In genomic region chr15:33430564-33430963, GRCh38 we compare ENCODE assay signal across 20 cellular contexts.
DNase-seq lines count a peak whose midpoint lies in the region; ATAC-seq, FAIRE-seq and TF ChIP-seq lines count a peak whose summit lies in the region.
"Had no signal": no experiment of that assay in that cellular context is flagged by ENCODE, and none has a peak within 500 bp of the region (broad histone marks: within the 10 kb centered on the region; RNA-seq: fewer than 3 reads in every experiment).

No MANE protein-coding gene starts in this region.

- peak overlapping the region; percentile 76 for H2BK5ac ChIP-seq in mesendoderm (ENCODE audit: low read length)

- H2BK120ac ChIP-seq in mesendoderm (ENCODE audit: low read depth, low read length), result no peak overlapping the region

- no peak for TF ChIP-seq POLR2A in K562 (conservative IDR thresholded peaks at IDR 0.05)
- TF ChIP-seq POLR2A in erythroblast (IDR thresholded peaks at IDR 0.05; ENCODE audit: low read length), result no peak

- H3K79me2 ChIP-seq in K562 (ENCODE audit: control insufficient read depth, insufficient read depth, low read length) (no peaks in the 10 kb centered on the region), mesendoderm (ENCODE audit: control insufficient read depth, insufficient read depth, low read length) (no peaks in the 10 kb centered on the region)

- no peak overlapping the region for H3K4ac ChIP-seq in mesendoderm (ENCODE audit: low read depth, low read length)

- DNase-seq in K562 (ENCODE audit: extremely low read depth in 1 of 4, low spot score in 3 of 4), result no peak
- DNase-seq in erythroblast (lab: John Stamatoyannopoulos, UW), result peak; percentile 37 to 39
- DNase-seq in mesendoderm, result peak; percentile 82
- no peak for DNase-seq in activated T-cell treated with anti-CD3 and anti-CD28 coated beads, Interleukin-2, amount 50 U/mL, for 1 hour
- DNase-seq in GM19238 (ENCODE audit: insufficient read length, low spot score), result no peak
- DNase-seq: AML-193; Caco-2; Calu3; CD4-positive, alpha-beta T cell; CD8-positive, alpha-beta T cell; DMS79 treated with DMSO at 0.1 percent for 48 hours; GF-D8 had no signal

- POLR2A ChIA-PET in K562 (lab: Yijun Ruan, JAX), result interaction anchor here (0.7 kb wide), 1 partner anchor 16 kb away, joined by 3 read pairs; no protein-coding TSS in a partner anchor

- no peak overlapping the region for H2BK15ac ChIP-seq in mesendoderm (replicated peaks; ENCODE audit: low read depth)

- no peak overlapping the region for H3K18ac ChIP-seq in mesendoderm (ENCODE audit: low read length)

- CTCF ChIA-PET in K562 (lab: Yijun Ruan, JAX; ENCODE audit: low intra/inter-chr PET ratio), result no interaction called here

- H3K4me3 ChIP-seq in K562, result no peak overlapping the region
- H3K4me3 ChIP-seq in mesendoderm (ENCODE audit: low read length), result no peak overlapping the region
- H3K4me3 ChIP-seq: A549; BLaER1 treated with 17β-estradiol and CSF1 and Interleukin-3, amounts not matched to agents 10 nM and 100 nM had no signal

- H3K4me1 ChIP-seq in K562 (replicated peaks in 1 of 2; ENCODE audit: control insufficient read depth in 2 of 2, insufficient read depth in 2 of 2, low read length in 2 of 2), result no peaks in the 10 kb centered on the region
- H3K4me1 ChIP-seq in mesendoderm (ENCODE audit: control insufficient read depth, low read depth, low read length), result peaks cover 12% of the 10 kb centered on the region
- H3K4me1 ChIP-seq: A549; BLaER1 treated with 17β-estradiol and CSF1 and Interleukin-3, amounts not matched to agents 10 nM and 100 nM; Caco-2 had no signal

- H3K27me3 ChIP-seq in K562 (ENCODE audit: control insufficient read depth in 2 of 2, insufficient read depth in 2 of 2, low read length in 2 of 2) (no peaks in the 10 kb centered on the region; a peak in 1 of 5 replicates), mesendoderm (ENCODE audit: insufficient read depth, low read length, poor library complexity) (no peaks in the 10 kb centered on the region)
- H3K27me3 ChIP-seq: BLaER1 treated with 17β-estradiol and CSF1 and Interleukin-3, amounts not matched to agents 10 nM and 100 nM had no signal

- in situ Hi-C loops in K562 (cut with MboI), result no loop called here

- intact Hi-C loops in K562 (cut with micrococcal nuclease), result no loop called here

- H3K36me3 ChIP-seq in K562 (ENCODE audit: control insufficient read depth, insufficient read depth, low read length), result no peaks in the 10 kb centered on the region
- H3K36me3 ChIP-seq in mesendoderm (ENCODE audit: control insufficient read depth, insufficient read depth, low read length), result no peaks in the 10 kb centered on the region
- H3K36me3 ChIP-seq: BLaER1 treated with 17β-estradiol and CSF1 and Interleukin-3, amounts not matched to agents 10 nM and 100 nM had no signal

- no peak for TF ChIP-seq RAD21 in K562 (CRISPR knock-in tag; conservative IDR thresholded peaks at IDR 0.05 in 1 of 2, IDR thresholded peaks at IDR 0.05 in 1 of 2)

- H3K23ac ChIP-seq in mesendoderm (ENCODE audit: low read length), result no peak overlapping the region

- no peak overlapping the region for H4K5ac ChIP-seq in mesendoderm (ENCODE audit: low read length)

- no peaks in the 10 kb centered on the region for H4K20me1 ChIP-seq in K562 (replicated peaks; ENCODE audit: control insufficient read depth, insufficient read depth, low read length)
- H4K20me1 ChIP-seq: BLaER1 treated with 17β-estradiol and CSF1 and Interleukin-3, amounts not matched to agents 10 nM and 100 nM had no signal

- WGBS in K562 (ENCODE audit: insufficient coverage, low coverage, missing lambda C conversion rate), result 4% methylated on average over 5 of the region's 5 CpGs
- WGBS in mesendoderm (ENCODE audit: extremely low coverage, insufficient coverage, low lambda C conversion rate), result no CpG with 5 or more reads among the region's 5 CpGs

- H2AK5ac ChIP-seq in mesendoderm (ENCODE audit: low read length), result no peak overlapping the region

- H3K9me1 ChIP-seq in K562 (ENCODE audit: control insufficient read depth, insufficient read depth, low read length), result no peaks in the 10 kb centered on the region

- no peak overlapping the region for H3K27ac ChIP-seq in K562 (ENCODE audit: extremely low read depth, low read depth, low read length)
- peak overlapping the region; percentile 68 for H3K27ac ChIP-seq in mesendoderm (ENCODE audit: low read depth, low read length)
- H3K27ac ChIP-seq: 22Rv1; A549; BLaER1 treated with 17β-estradiol and CSF1 and Interleukin-3, amounts not matched to agents 10 nM and 100 nM; C4-2B had no signal

- no peak for FAIRE-seq in K562 (lab: Jason Lieb, UNC)
- FAIRE-seq: D721Med, G401.6, GM12891 had no signal

- no TSS peak for BruUV-seq in K562 (replicated peaks; lab: Mats Ljungman, UMichigan)

- H2AFZ ChIP-seq in K562 (ENCODE audit: low read depth, low read length), result no peak overlapping the region

- ATAC-seq in K562 (no peak), GM19328 (IDR thresholded peaks at IDR 0.05; ENCODE audit: unreplicated experiment) (no peak)
- ATAC-seq: A549; CD8-positive, alpha-beta T cell had no signal

- H3K4me2 ChIP-seq in K562 (ENCODE audit: insufficient read depth, low read length) (no peak overlapping the region), mesendoderm (ENCODE audit: low read length) (no peak overlapping the region)
- H3K4me2 ChIP-seq: A549; BLaER1 treated with 17β-estradiol and CSF1 and Interleukin-3, amounts not matched to agents 10 nM and 100 nM had no signal

- no peak overlapping the region for H4K8ac ChIP-seq in mesendoderm (ENCODE audit: low read depth, low read length)

- TF ChIP-seq CTCF in K562 (IDR thresholded peaks at IDR 0.05 in 2 of 3, conservative IDR thresholded peaks at IDR 0.05 in 1 of 3; ENCODE audit: insufficient read depth in 2 of 3, low read depth in 1 of 3, low read length in 3 of 3), result no peak

- H3K79me1 ChIP-seq in mesendoderm (ENCODE audit: low read length), result no peaks in the 10 kb centered on the region

- H3K9me3 ChIP-seq in K562 (replicated peaks; ENCODE audit: control insufficient read depth, insufficient read depth, low read depth, low read length), result no peaks in the 10 kb centered on the region
- H3K9me3 ChIP-seq: Caco-2 had no signal

- no peak overlapping the region for H3K56ac ChIP-seq in mesendoderm (ENCODE audit: low read length)

- H3K9ac ChIP-seq in K562 (ENCODE audit: insufficient read depth in 1 of 2, low read depth in 2 of 2, low read length in 2 of 2) (no peak overlapping the region), mesendoderm (ENCODE audit: low read length) (no peak overlapping the region)
- H3K9ac ChIP-seq: BLaER1 treated with 17β-estradiol and CSF1 and Interleukin-3, amounts not matched to agents 10 nM and 100 nM had no signal

- TF ChIP-seq EP300 in K562 (IDR thresholded peaks at IDR 0.05; ENCODE audit: low read length), result no peak

TF ChIP-seq in K562, 482 proteins besides CTCF, POLR2A, EP300 and RAD21:
- TF ChIP-seq NFIX (CRISPR knock-in tag; IDR thresholded peaks at IDR 0.05; ENCODE audit: low read depth) (peak; percentile 62), NFIC (IDR thresholded peaks at IDR 0.05) (peak; percentile 78), ZNF407 (IDR thresholded peaks at IDR 0.05; ENCODE audit: low read depth) (no peak)

Comparison
In these comparisons a context has a peak if more than half of its experiments do, and no peak if none do; other contexts are left out.
1. DNase-seq: peak in erythroblast (2 of 2) and mesendoderm (single experiment); none in K562 (0 of 4), activated T-cell treated with anti-CD3 and anti-CD28 coated beads, Interleukin-2, amount 50 U/mL, for 1 hour (single experiment) and GM19238 (single experiment).